In genomic region chr17:45135192-45135977, GRCh38 we compare ENCODE assay signal across 1 cellular context.
TF ChIP-seq lines count a peak whose summit lies in the region.

ACBD4 (plus strand) TSS chr17:45135687; CDS start chr17:45136145, 458 bp downstream.

TF ChIP-seq in H1, 55 proteins besides CTCF, POLR2A, EP300 and RAD21:
- TF ChIP-seq CBX8 (IDR thresholded peaks at IDR 0.05; ENCODE audit: borderline replicate concordance, low read depth, low read length) (no peak), NANOG (IDR thresholded peaks at IDR 0.05; ENCODE audit: insufficient read depth, low read depth, low read length, poor library complexity, severe bottlenecking) (no peak), CBX5 (IDR thresholded peaks at IDR 0.05; ENCODE audit: low read depth, low read length) (no peak), SP2 (IDR thresholded peaks at IDR 0.05; ENCODE audit: low read length) (no peak), RFX5 (IDR thresholded peaks at IDR 0.05; ENCODE audit: borderline replicate concordance, low read depth, low read length) (peak; percentile 29; the same call in 1 of the 2 replicates), BCL11A (IDR thresholded peaks at IDR 0.05; ENCODE audit: low read depth in 2 of 2, low read length in 2 of 2) (no peak), POLR2AphosphoS5 (IDR thresholded peaks at IDR 0.05; ENCODE audit: low read depth, low read length) (no peak), SRF (IDR thresholded peaks at IDR 0.05; ENCODE audit: low read depth, low read length) (peak; percentile 25; the same call in 1 of the 2 replicates), USF2 (IDR thresholded peaks at IDR 0.05; ENCODE audit: low read length) (no peak), SP1 (IDR thresholded peaks at IDR 0.05; ENCODE audit: low read depth, low read length) (peak; percentile 98), ATF3 (IDR thresholded peaks at IDR 0.05; ENCODE audit: insufficient read depth, low read depth, low read length) (peak; percentile 74; the same call in 1 of the 2 replicates), YY1 (IDR thresholded peaks at IDR 0.05; ENCODE audit: low read depth, low read length) (0 out of 2 replicates have a peak, but pooled peaks have one; percentile 39), BRCA1 (IDR thresholded peaks at IDR 0.05; ENCODE audit: low read depth, low read length) (no peak), POU5F1 (IDR thresholded peaks at IDR 0.05; ENCODE audit: low read depth, low read length) (no peak), SIX5 (IDR thresholded peaks at IDR 0.05; ENCODE audit: low read depth, low read length) (no peak), NRF1 (IDR thresholded peaks at IDR 0.05; ENCODE audit: low read depth, low read length) (no peak), SP4 (IDR thresholded peaks at IDR 0.05; ENCODE audit: low read length) (0 out of 2 replicates have a peak, but pooled peaks have one; percentile 62), ASH2L (IDR thresholded peaks at IDR 0.05; ENCODE audit: low read length) (peak; percentile 50), TAF1 (IDR thresholded peaks at IDR 0.05; ENCODE audit: low read depth, low read length) (peak; percentile 34; the same call in 1 of the 2 replicates), SUZ12 (IDR thresholded peaks at IDR 0.05; ENCODE audit: low read length) (no peak), CHD2 (IDR thresholded peaks at IDR 0.05; ENCODE audit: low read length) (peak; percentile 72; the same call in 1 of the 2 replicates), CHD1 (IDR thresholded peaks at IDR 0.05; ENCODE audit: low read depth, low read length) (no peak), ATF2 (IDR thresholded peaks at IDR 0.05; ENCODE audit: low read length) (no peak), EGR1 (IDR thresholded peaks at IDR 0.05; ENCODE audit: borderline replicate concordance, low read depth, low read length) (no peak), MAX (IDR thresholded peaks at IDR 0.05) (peak; percentile 88), SIN3A (conservative IDR thresholded peaks at IDR 0.05 in 1 of 2, IDR thresholded peaks at IDR 0.05 in 1 of 2; ENCODE audit: low read depth in 1 of 2, low read length in 2 of 2) (peak in 1 of 2 experiments; percentile 88; a peak in 2 of 4 replicates), KDM4A (IDR thresholded peaks at IDR 0.05; ENCODE audit: low read depth, low read length, severe bottlenecking) (peak; percentile 90), TCF12 (IDR thresholded peaks at IDR 0.05; ENCODE audit: low read depth, low read length) (0 out of 2 replicates have a peak, but pooled peaks have one; percentile 33), HDAC2 (IDR thresholded peaks at IDR 0.05; ENCODE audit: borderline replicate concordance in 1 of 2, low read depth in 2 of 2, low read length in 2 of 2) (peak in 1 of 2 experiments; percentile 67; a peak in 1 of 4 replicates), RBBP5 (IDR thresholded peaks at IDR 0.05; ENCODE audit: borderline replicate concordance, low read depth, low read length) (no peak), CTBP2 (IDR thresholded peaks at IDR 0.05; ENCODE audit: borderline replicate concordance, insufficient read depth, insufficient read length, low read length) (no peak), KDM5A (IDR thresholded peaks at IDR 0.05; ENCODE audit: low read length) (no peak), TEAD4 (IDR thresholded peaks at IDR 0.05; ENCODE audit: low read depth, low read length) (0 out of 2 replicates have a peak, but pooled peaks have one; percentile 24), MAFK (IDR thresholded peaks at IDR 0.05; ENCODE audit: low read depth, low read length) (peak; percentile 3; the same call in 1 of the 2 replicates), TBP (IDR thresholded peaks at IDR 0.05; ENCODE audit: low read depth, low read length) (0 out of 2 replicates have a peak, but pooled peaks have one; percentile 35), SAP30 (IDR thresholded peaks at IDR 0.05; ENCODE audit: insufficient read depth, insufficient replicate concordance, low read length) (no peak), JUN (IDR thresholded peaks at IDR 0.05; ENCODE audit: low read depth, low read length) (no peak), KDM1A (IDR thresholded peaks at IDR 0.05; ENCODE audit: borderline replicate concordance, low read length) (no peak), CREB1 (IDR thresholded peaks at IDR 0.05) (peak; percentile 71; the same call in 1 of the 2 replicates), TAF7 (optimal IDR thresholded peaks at IDR 0.05; ENCODE audit: borderline replicate concordance, low read depth, low read length) (peak; percentile 92), EZH2 (IDR thresholded peaks at IDR 0.05; ENCODE audit: low read depth, low read length, severe bottlenecking) (no peak), GABPA (IDR thresholded peaks at IDR 0.05; ENCODE audit: borderline replicate concordance, insufficient read depth, low read length) (no peak), RNF2 (IDR thresholded peaks at IDR 0.05; ENCODE audit: borderline replicate concordance, low read depth, low read length, missing control alignments, poor library complexity, severe bottlenecking) (no peak), HDAC6 (IDR thresholded peaks at IDR 0.05; ENCODE audit: low read depth, low read length) (no peak), SIRT6 (IDR thresholded peaks at IDR 0.05; ENCODE audit: low read length) (no peak), JUND (IDR thresholded peaks at IDR 0.05; ENCODE audit: low read length) (peak; percentile 76), PHF8 (conservative IDR thresholded peaks at IDR 0.05; ENCODE audit: low read depth, low read length) (no peak; the same call in 1 of the 2 replicates), BACH1 (IDR thresholded peaks at IDR 0.05; ENCODE audit: low read length) (0 out of 2 replicates have a peak, but pooled peaks have one; percentile 10), FOSL1 (IDR thresholded peaks at IDR 0.05; ENCODE audit: insufficient read depth, low read depth, low read length) (no peak), CEBPB (IDR thresholded peaks at IDR 0.05; ENCODE audit: low read depth, low read length) (peak; percentile 76), RXRA (IDR thresholded peaks at IDR 0.05; ENCODE audit: insufficient read depth, low read depth, low read length) (no peak)
- TF ChIP-seq, protein P1, sequence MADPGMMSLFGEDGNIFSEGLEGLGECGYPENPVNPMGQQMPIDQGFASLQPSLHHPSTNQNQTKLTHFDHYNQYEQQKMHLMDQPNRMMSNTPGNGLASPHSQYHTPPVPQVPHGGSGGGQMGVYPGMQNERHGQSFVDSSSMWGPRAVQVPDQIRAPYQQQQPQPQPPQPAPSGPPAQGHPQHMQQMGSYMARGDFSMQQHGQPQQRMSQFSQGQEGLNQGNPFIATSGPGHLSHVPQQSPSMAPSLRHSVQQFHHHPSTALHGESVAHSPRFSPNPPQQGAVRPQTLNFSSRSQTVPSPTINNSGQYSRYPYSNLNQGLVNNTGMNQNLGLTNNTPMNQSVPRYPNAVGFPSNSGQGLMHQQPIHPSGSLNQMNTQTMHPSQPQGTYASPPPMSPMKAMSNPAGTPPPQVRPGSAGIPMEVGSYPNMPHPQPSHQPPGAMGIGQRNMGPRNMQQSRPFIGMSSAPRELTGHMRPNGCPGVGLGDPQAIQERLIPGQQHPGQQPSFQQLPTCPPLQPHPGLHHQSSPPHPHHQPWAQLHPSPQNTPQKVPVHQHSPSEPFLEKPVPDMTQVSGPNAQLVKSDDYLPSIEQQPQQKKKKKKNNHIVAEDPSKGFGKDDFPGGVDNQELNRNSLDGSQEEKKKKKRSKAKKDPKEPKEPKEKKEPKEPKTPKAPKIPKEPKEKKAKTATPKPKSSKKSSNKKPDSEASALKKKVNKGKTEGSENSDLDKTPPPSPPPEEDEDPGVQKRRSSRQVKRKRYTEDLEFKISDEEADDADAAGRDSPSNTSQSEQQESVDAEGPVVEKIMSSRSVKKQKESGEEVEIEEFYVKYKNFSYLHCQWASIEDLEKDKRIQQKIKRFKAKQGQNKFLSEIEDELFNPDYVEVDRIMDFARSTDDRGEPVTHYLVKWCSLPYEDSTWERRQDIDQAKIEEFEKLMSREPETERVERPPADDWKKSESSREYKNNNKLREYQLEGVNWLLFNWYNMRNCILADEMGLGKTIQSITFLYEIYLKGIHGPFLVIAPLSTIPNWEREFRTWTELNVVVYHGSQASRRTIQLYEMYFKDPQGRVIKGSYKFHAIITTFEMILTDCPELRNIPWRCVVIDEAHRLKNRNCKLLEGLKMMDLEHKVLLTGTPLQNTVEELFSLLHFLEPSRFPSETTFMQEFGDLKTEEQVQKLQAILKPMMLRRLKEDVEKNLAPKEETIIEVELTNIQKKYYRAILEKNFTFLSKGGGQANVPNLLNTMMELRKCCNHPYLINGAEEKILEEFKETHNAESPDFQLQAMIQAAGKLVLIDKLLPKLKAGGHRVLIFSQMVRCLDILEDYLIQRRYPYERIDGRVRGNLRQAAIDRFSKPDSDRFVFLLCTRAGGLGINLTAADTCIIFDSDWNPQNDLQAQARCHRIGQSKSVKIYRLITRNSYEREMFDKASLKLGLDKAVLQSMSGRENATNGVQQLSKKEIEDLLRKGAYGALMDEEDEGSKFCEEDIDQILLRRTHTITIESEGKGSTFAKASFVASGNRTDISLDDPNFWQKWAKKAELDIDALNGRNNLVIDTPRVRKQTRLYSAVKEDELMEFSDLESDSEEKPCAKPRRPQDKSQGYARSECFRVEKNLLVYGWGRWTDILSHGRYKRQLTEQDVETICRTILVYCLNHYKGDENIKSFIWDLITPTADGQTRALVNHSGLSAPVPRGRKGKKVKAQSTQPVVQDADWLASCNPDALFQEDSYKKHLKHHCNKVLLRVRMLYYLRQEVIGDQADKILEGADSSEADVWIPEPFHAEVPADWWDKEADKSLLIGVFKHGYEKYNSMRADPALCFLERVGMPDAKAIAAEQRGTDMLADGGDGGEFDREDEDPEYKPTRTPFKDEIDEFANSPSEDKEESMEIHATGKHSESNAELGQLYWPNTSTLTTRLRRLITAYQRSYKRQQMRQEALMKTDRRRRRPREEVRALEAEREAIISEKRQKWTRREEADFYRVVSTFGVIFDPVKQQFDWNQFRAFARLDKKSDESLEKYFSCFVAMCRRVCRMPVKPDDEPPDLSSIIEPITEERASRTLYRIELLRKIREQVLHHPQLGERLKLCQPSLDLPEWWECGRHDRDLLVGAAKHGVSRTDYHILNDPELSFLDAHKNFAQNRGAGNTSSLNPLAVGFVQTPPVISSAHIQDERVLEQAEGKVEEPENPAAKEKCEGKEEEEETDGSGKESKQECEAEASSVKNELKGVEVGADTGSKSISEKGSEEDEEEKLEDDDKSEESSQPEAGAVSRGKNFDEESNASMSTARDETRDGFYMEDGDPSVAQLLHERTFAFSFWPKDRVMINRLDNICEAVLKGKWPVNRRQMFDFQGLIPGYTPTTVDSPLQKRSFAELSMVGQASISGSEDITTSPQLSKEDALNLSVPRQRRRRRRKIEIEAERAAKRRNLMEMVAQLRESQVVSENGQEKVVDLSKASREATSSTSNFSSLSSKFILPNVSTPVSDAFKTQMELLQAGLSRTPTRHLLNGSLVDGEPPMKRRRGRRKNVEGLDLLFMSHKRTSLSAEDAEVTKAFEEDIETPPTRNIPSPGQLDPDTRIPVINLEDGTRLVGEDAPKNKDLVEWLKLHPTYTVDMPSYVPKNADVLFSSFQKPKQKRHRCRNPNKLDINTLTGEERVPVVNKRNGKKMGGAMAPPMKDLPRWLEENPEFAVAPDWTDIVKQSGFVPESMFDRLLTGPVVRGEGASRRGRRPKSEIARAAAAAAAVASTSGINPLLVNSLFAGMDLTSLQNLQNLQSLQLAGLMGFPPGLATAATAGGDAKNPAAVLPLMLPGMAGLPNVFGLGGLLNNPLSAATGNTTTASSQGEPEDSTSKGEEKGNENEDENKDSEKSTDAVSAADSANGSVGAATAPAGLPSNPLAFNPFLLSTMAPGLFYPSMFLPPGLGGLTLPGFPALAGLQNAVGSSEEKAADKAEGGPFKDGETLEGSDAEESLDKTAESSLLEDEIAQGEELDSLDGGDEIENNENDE (IDR thresholded peaks at IDR 0.05; ENCODE audit: insufficient replicate concordance, low read length) = no peak
- TF ChIP-seq, protein P2, sequence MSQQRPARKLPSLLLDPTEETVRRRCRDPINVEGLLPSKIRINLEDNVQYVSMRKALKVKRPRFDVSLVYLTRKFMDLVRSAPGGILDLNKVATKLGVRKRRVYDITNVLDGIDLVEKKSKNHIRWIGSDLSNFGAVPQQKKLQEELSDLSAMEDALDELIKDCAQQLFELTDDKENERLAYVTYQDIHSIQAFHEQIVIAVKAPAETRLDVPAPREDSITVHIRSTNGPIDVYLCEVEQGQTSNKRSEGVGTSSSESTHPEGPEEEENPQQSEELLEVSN (IDR thresholded peaks at IDR 0.05) = peak; percentile 95
